9 cellular contexts compared by ENCODE assay signal in the genomic region with DNA sequence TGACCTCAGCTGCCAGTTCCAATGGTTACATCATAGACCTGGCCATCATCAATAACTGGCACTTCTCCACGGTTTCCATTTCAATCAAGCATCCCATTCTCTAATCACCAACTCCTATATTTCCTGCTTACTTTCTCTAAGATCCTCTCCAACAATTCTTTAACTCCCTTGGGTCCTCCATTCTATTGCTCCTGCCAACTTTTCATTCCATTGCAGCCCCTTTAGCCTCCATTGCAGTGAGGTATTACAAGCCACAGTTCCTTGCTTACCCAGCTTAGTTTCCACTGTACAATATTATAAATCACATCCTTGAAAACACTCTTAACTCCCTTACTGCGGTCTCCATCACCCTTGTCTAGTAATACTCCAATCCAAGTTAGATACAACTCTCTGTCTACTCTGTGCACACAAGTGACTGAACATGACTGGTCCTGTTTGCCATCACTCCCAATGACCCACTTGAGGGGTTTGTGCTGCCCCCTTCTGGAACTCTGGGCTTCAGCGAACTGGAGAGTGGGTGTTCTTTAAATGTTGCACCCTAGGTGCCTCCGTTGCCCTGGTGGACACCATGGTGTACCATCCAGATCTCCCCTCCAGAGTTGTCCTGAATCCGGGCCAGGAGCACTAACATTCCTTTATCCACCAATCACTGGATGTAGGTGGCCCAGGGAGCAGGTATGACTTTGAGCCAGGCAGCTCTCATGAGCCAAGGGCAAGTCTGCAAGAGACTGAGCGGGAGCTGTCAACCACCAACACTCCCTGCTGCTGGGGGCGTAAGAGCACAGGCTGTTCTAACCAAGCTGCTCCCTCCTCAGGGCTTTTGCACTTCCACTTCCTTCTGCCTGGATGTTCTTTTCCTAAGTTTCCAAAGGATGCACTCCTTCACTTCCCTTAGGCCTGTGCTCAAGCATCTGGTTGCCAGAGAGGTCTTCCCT. TPM values are rescaled to one million over a fixed set of nuclear protein-coding genes. Genes with fewer than 3 reads are reported as not detected.
DNase-seq lines count a peak whose midpoint lies in the region; ATAC-seq and TF ChIP-seq lines count a peak whose summit lies in the region.
"Had no signal": no experiment of that assay in that cellular context is flagged by ENCODE, and none has a peak within 500 bp of the region (broad histone marks: within the 10 kb centered on the region; RNA-seq: fewer than 3 reads in every experiment).

No MANE protein-coding gene starts in this region.

- H3K36me3 ChIP-seq in mesendoderm (ENCODE audit: control insufficient read depth, insufficient read depth, low read length): no peaks in the 10 kb centered on the region
- H3K36me3 ChIP-seq: HAP-1 had no signal

- WGBS in mesendoderm (ENCODE audit: extremely low coverage, insufficient coverage, low lambda C conversion rate): no CpG with 5 or more reads among the region's 7 CpGs

- TF ChIP-seq CTCF in LNCAP (IDR thresholded peaks at IDR 0.05): peak; percentile 17; the same call in 1 of the 2 replicates

- no peak overlapping the region for H3K23ac ChIP-seq in mesendoderm (ENCODE audit: low read length)

- no peak overlapping the region for H3K4ac ChIP-seq in mesendoderm (ENCODE audit: low read depth, low read length)

- ATAC-seq in esophagus mucosa: no peak
- no peak for ATAC-seq in HG03378 (IDR thresholded peaks at IDR 0.05; ENCODE audit: unreplicated experiment)

- H3K79me1 ChIP-seq in mesendoderm (ENCODE audit: low read length): no peaks in the 10 kb centered on the region

- H4K8ac ChIP-seq in mesendoderm (ENCODE audit: low read depth, low read length): no peak overlapping the region

- no peak overlapping the region for H3K56ac ChIP-seq in mesendoderm (ENCODE audit: low read length)

- no peaks in the 10 kb centered on the region for H3K79me2 ChIP-seq in mesendoderm (ENCODE audit: control insufficient read depth, insufficient read depth, low read length)

- no peak overlapping the region for H3K4me2 ChIP-seq in mesendoderm (ENCODE audit: low read length)

- no peak overlapping the region for H3K27ac ChIP-seq in mesendoderm (ENCODE audit: low read depth, low read length)

- no peaks in the 10 kb centered on the region for H3K4me1 ChIP-seq in mesendoderm (ENCODE audit: control insufficient read depth, low read depth, low read length)
- H3K4me1 ChIP-seq: HAP-1 had no signal

- no peak overlapping the region for H2BK5ac ChIP-seq in mesendoderm (ENCODE audit: low read length)

- no peak overlapping the region for H3K9ac ChIP-seq in mesendoderm (ENCODE audit: low read length)

- no peak overlapping the region for H2BK15ac ChIP-seq in mesendoderm (replicated peaks; ENCODE audit: low read depth)

- no peak overlapping the region for H4K5ac ChIP-seq in mesendoderm (ENCODE audit: low read length)

- no peak overlapping the region for H3K18ac ChIP-seq in mesendoderm (ENCODE audit: low read length)

- no peak overlapping the region for H2AK5ac ChIP-seq in mesendoderm (ENCODE audit: low read length)

- no peaks in the 10 kb centered on the region for H3K27me3 ChIP-seq in mesendoderm (ENCODE audit: insufficient read depth, low read length, poor library complexity)

- H3K4me3 ChIP-seq in mesendoderm (ENCODE audit: low read length): no peak overlapping the region
- H3K4me3 ChIP-seq: HAP-1 had no signal

- peak; percentile 52 for DNase-seq in ELF-1 (ENCODE audit: low read depth, low spot score)
- peak; percentile 44 for DNase-seq in activated T-cell treated with anti-CD3 and anti-CD28 coated beads for 4 hours
- peak; percentile 71 for DNase-seq in mesendoderm
- DNase-seq in NCI-H2081 (lab: John Stamatoyannopoulos, UW): no peak
- no peak for DNase-seq in NCI-H510A (lab: John Stamatoyannopoulos, UW)

- H2BK120ac ChIP-seq in mesendoderm (ENCODE audit: low read depth, low read length): no peak overlapping the region

RNA-seq across cellular contexts. Expression of a gene that starts 3.7 kb away (rescaled TPM):
- 0.08 TPM for polyA plus RNA-seq in mesendoderm (2013, experiment 1 of 2)
- polyA plus RNA-seq in mesendoderm (2013, experiment 2 of 2): 0.06 TPM
- not detected for total RNA-seq in esophagus mucosa

RNA-seq across cellular contexts. Expression of a gene that starts 16.9 kb away (rescaled TPM):
- 52.6 TPM for polyA plus RNA-seq in mesendoderm (2013, experiment 1 of 2)
- 55.4 TPM for polyA plus RNA-seq in mesendoderm (2013, experiment 2 of 2)
- total RNA-seq in esophagus mucosa: 16.0 TPM

RNA-seq across cellular contexts. Expression of a gene that starts 37.5 kb away (rescaled TPM):
- 20.5 TPM for polyA plus RNA-seq in mesendoderm (2013, experiment 1 of 2)
- polyA plus RNA-seq in mesendoderm (2013, experiment 2 of 2): 19.9 TPM
- total RNA-seq in esophagus mucosa: 25.5 TPM

RNA-seq across cellular contexts. Expression of a gene that starts 48.1 kb away (rescaled TPM):
- 7.0 TPM for polyA plus RNA-seq in mesendoderm (2013, experiment 1 of 2)
- 6.8 TPM for polyA plus RNA-seq in mesendoderm (2013, experiment 2 of 2)
- total RNA-seq in esophagus mucosa: 2.2 TPM

Comparison
In these comparisons a context has a peak if more than half of its experiments do, and no peak if none do; other contexts are left out.
1. DNase-seq: peak in ELF-1 (single experiment), activated T-cell treated with anti-CD3 and anti-CD28 coated beads for 4 hours (single experiment) and mesendoderm (single experiment); none in NCI-H2081 (0 of 2) and NCI-H510A (single experiment).